In the genomic region with DNA sequence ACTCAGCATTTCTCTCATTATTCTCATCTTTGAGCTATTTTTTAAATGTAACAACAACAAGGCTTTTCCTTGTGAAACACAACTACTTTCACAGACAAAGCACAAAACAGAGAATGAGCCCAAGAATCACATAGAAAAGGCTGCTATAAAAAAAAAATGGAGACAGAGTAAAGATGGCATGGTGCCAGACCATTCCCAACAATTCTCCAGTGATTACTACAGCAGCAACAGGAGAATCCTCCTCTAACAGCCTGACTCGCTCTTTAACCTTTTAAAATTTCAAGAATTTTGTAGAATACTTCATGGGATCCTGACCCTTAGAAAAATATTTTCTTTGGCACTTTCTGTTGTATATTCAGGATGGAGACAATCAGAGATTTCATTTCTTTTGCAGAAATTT, we compare ENCODE assay signal across 21 cellular contexts.
DNase-seq lines count a peak whose midpoint lies in the region; ATAC-seq and TF ChIP-seq lines count a peak whose summit lies in the region.
"Had no signal": no experiment of that assay in that cellular context is flagged by ENCODE, and none has a peak within 500 bp of the region (broad histone marks: within the 10 kb centered on the region; RNA-seq: fewer than 3 reads in every experiment).

No MANE protein-coding gene starts in this region.

- TF ChIP-seq CTCF in AG04449 (IDR thresholded peaks at IDR 0.05; ENCODE audit: insufficient read depth, low read length, missing control alignments): no peak

- POLR2A ChIA-PET in AG04449 (lab: Yijun Ruan, JAX): no interaction called here

- no peak for ATAC-seq in HG03460 (IDR thresholded peaks at IDR 0.05; ENCODE audit: unreplicated experiment)
- no peak for ATAC-seq in GM18907 (IDR thresholded peaks at IDR 0.05; ENCODE audit: unreplicated experiment)
- ATAC-seq: activated T-cell treated with anti-CD3 and anti-CD28 coated beads, Interleukin-2, amount 50 U/mL, for 72 hours had no signal

- no peak overlapping the region for H3K4me3 ChIP-seq in AG04449 (ENCODE audit: low read depth, low read length)
- H3K4me3 ChIP-seq: colonic mucosa, hepatocyte, ovary, right atrium auricular region, vagina had no signal

- DNase-seq in AG04449 (ENCODE audit: low read depth, low spot score): peak; percentile 7
- peak; percentile 8 for DNase-seq in ELR (ENCODE audit: low read depth)
- peak; percentile 5 for DNase-seq in astrocyte of the hippocampus (ENCODE audit: low read depth, low spot score)
- DNase-seq in left kidney (ENCODE audit: low read depth, low spot score): peak; percentile 9
- DNase-seq in AG20443 (ENCODE audit: low spot score): no peak
- no peak for DNase-seq in iPS-NIHi7 (ENCODE audit: extremely low spot score)
- DNase-seq: ACHN; activated CD4-positive, alpha-beta T cell treated with anti-CD3 and anti-CD28 coated beads for 1 hour; activated T-cell treated with anti-CD3 and anti-CD28 coated beads, Interleukin-2, amount 50 U/mL, for 72 hours; CD4-positive, CD25-positive, alpha-beta regulatory T cell; colonic mucosa; DMS53; NCI-H1092; NCI-H2081; NCI-H524 treated with DMSO at 0.1 percent for 48 hours; ovary had no signal

- CTCF ChIA-PET in AG04449 (lab: Yijun Ruan, JAX): no interaction called here

Comparison
In these comparisons a context has a peak if more than half of its experiments do, and no peak if none do; other contexts are left out.
1. DNase-seq: peak in AG04449 (single experiment), ELR (single experiment), astrocyte of the hippocampus (single experiment) and left kidney (single experiment); none in AG20443 (single experiment) and iPS-NIHi7 (single experiment).